In the genomic region with DNA sequence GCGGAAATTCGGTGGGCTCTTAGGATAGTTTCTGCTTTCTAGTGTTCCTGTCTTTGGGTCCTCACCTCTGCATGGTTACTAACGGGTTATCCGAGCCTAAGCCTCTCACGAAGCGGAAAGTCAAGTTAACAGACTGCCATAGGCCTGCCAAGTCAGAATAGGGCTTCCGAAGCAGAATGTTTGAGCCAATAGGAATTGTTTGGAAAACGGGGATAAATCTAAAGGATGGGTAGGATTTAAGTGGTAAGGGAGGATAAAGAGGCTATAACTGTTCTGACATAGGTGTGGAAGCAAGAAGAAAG, we compare ENCODE assay signal across 9 cellular contexts. TPM values are rescaled to one million over a fixed set of nuclear protein-coding genes. Genes with fewer than 3 reads are reported as not detected.
A peak's percentile ranks its signal among the peaks of the same experiment; 100 is the strongest.
DNase-seq lines count a peak whose midpoint lies in the region; ATAC-seq, FAIRE-seq and TF ChIP-seq lines count a peak whose summit lies in the region.
"Had no signal": no experiment of that assay in that cellular context is flagged by ENCODE, and none has a peak within 500 bp of the region (broad histone marks: within the 10 kb centered on the region; RNA-seq: fewer than 3 reads in every experiment).

No MANE protein-coding gene starts in this region.

- H4K20me1 ChIP-seq in GM23338 (replicated peaks; ENCODE audit: insufficient read depth) = no peaks in the 10 kb centered on the region

- peaks cover 3% of the 10 kb centered on the region; the same call in 1 of the 2 replicates for H3F3A ChIP-seq in GM23338 (replicated peaks; ENCODE audit: low read depth)

- H3K27ac Mint-ChIP-seq in GM23338 = peak overlapping the region; percentile 91
- peak overlapping the region; percentile 86 for H3K27ac Mint-ChIP-seq in WTC11
- peak overlapping the region; percentile 57 for H3K27ac Mint-ChIP-seq in glutamatergic neuron (ENCODE audit: unreplicated experiment)

- DNase-seq in GM23338 (ENCODE audit: low spot score) (no peak), WTC11 (ENCODE audit: low spot score) (no peak), glutamatergic neuron (no peak), NCI-H1092 treated with DMSO at 0.1 percent for 48 hours (lab: John Stamatoyannopoulos, UW) (no peak), urothelium cell line (ENCODE audit: low spot score) (no peak)

- POLR2A ChIA-PET in WTC11 (lab: Charles Lee) = interaction anchor here (0.8 to 1.2 kb wide), 3 partner anchors 9 to 52 kb away, joined by 3 read pairs; no protein-coding TSS in a partner anchor

- H3K4me3 ChIP-seq in GM23338 (peak overlapping the region; percentile 96), skeletal muscle tissue (ENCODE audit: low read length in 3 of 3) (peak overlapping the region; percentile 74 to 96 (median 79))

- peak overlapping the region; percentile 99 for H3K4me3 Mint-ChIP-seq in GM23338
- peak overlapping the region; percentile 94 for H3K4me3 Mint-ChIP-seq in WTC11
- peak overlapping the region; percentile 99 for H3K4me3 Mint-ChIP-seq in glutamatergic neuron (ENCODE audit: unreplicated experiment)

- no peaks in the 10 kb centered on the region for H3K9me2 ChIP-seq in GM23338 (ENCODE audit: insufficient read depth)

- FAIRE-seq in urothelium cell line (lab: Jason Lieb, UNC) = no peak

- peaks cover 10% of the 10 kb centered on the region for H3K79me2 ChIP-seq in GM23338 (replicated peaks; ENCODE audit: insufficient read depth)

- H3K4me1 Mint-ChIP-seq in GM23338 (peaks cover 8% of the 10 kb centered on the region; the same call in 2 of the 3 replicates), WTC11 (peaks cover 13% of the 10 kb centered on the region), glutamatergic neuron (ENCODE audit: low read depth, unreplicated experiment) (peaks cover 8% of the 10 kb centered on the region)

- H3K27me3 ChIP-seq in GM23338 (ENCODE audit: insufficient read depth) = no peaks in the 10 kb centered on the region
- no peaks in the 10 kb centered on the region for H3K27me3 ChIP-seq in skeletal muscle tissue (ENCODE audit: control insufficient read depth in 3 of 3, insufficient read depth in 3 of 3, low read length in 3 of 3)

- ATAC-seq in GM23338 = no peak
- ATAC-seq in WTC11 = no peak
- ATAC-seq in HG03571 (IDR thresholded peaks at IDR 0.05; ENCODE audit: unreplicated experiment) = no peak
- no peak for ATAC-seq in HG03045 (IDR thresholded peaks at IDR 0.05; ENCODE audit: unreplicated experiment)

- H3K27ac ChIP-seq in GM23338 (ENCODE audit: low read depth) (peak overlapping the region; percentile 92; the same call in 1 of the 2 replicates), skeletal muscle tissue (ENCODE audit: low read depth, low read length) (peak overlapping the region; percentile 97)

- H3K9me3 Mint-ChIP-seq in GM23338 = no peaks in the 10 kb centered on the region
- H3K9me3 Mint-ChIP-seq in WTC11 = no peaks in the 10 kb centered on the region
- H3K9me3 Mint-ChIP-seq in glutamatergic neuron (ENCODE audit: unreplicated experiment) = no peaks in the 10 kb centered on the region

- H2AFZ ChIP-seq in GM23338 = peak overlapping the region; percentile 100

- peak overlapping the region; percentile 88 to 98 (median 97) for H3K9ac ChIP-seq in skeletal muscle tissue (ENCODE audit: low read depth in 1 of 3, low read length in 3 of 3)

- 0 out of 3 replicates have a peak, but pooled peaks cover 2% of the 10 kb centered on the region for H3K36me3 Mint-ChIP-seq in GM23338 (ENCODE audit: low read depth)
- peaks cover 3% of the 10 kb centered on the region; the same call in 1 of the 2 replicates for H3K36me3 Mint-ChIP-seq in WTC11
- H3K36me3 Mint-ChIP-seq in glutamatergic neuron (ENCODE audit: unreplicated experiment) = no peaks in the 10 kb centered on the region

- CTCF ChIA-PET in WTC11 (lab: Charles Lee) = interaction anchor here (0.8 to 1.6 kb wide), 8 partner anchors 20 to 182 kb away, joined by 3 to 6 read pairs (median 3); no protein-coding TSS in a partner anchor

- H3K36me3 ChIP-seq in GM23338 (ENCODE audit: insufficient read depth) (no peaks in the 10 kb centered on the region), skeletal muscle tissue (ENCODE audit: control insufficient read depth in 3 of 3, insufficient read depth in 3 of 3, low read length in 3 of 3) (peaks cover 2 to 14% (median 14%) of the 10 kb centered on the region in 3 donors)

- H3K27me3 Mint-ChIP-seq in GM23338 (ENCODE audit: insufficient read depth, low read depth, poor library complexity) = peaks cover 7% of the 10 kb centered on the region
- H3K27me3 Mint-ChIP-seq in WTC11 (ENCODE audit: low read depth) = no peaks in the 10 kb centered on the region
- peaks cover 3% of the 10 kb centered on the region for H3K27me3 Mint-ChIP-seq in glutamatergic neuron (ENCODE audit: unreplicated experiment)

- no peaks in the 10 kb centered on the region; the same call in 1 of the 2 replicates for H3K4me1 ChIP-seq in GM23338 (ENCODE audit: insufficient read depth)
- peaks cover 8 to 19% (median 15%) of the 10 kb centered on the region in 3 donors for H3K4me1 ChIP-seq in skeletal muscle tissue (ENCODE audit: control insufficient read depth in 3 of 3, insufficient read depth in 3 of 3, low read length in 3 of 3)

- TF ChIP-seq CTCF in GM23338 (conservative IDR thresholded peaks at IDR 0.05; ENCODE audit: low read depth in 2 of 2) = no peak
- no peak for TF ChIP-seq CTCF in WTC11 (IDR thresholded peaks at IDR 0.05)
- TF ChIP-seq CTCF in glutamatergic neuron (IDR thresholded peaks at IDR 0.05; ENCODE audit: partially characterized antibody, unreplicated experiment) = no peak

- no peaks in the 10 kb centered on the region for H3K9me3 ChIP-seq in skeletal muscle tissue (ENCODE audit: control insufficient read depth in 3 of 3, low read length in 3 of 3)

- H3K4me2 ChIP-seq in GM23338 = peak overlapping the region; percentile 98

TF ChIP-seq in GM23338, 12 proteins besides CTCF, POLR2A, EP300 and RAD21 (continues in another document):
- TF ChIP-seq ZNF331 (CRISPR knock-in tag; IDR thresholded peaks at IDR 0.05; ENCODE audit: low read depth) = no peak
- no peak for TF ChIP-seq EZH2phosphoT487 (IDR thresholded peaks at IDR 0.05; ENCODE audit: unreplicated experiment)
- no peak for TF ChIP-seq NANOG (IDR thresholded peaks at IDR 0.05; ENCODE audit: borderline replicate concordance)
- TF ChIP-seq, protein P1, sequence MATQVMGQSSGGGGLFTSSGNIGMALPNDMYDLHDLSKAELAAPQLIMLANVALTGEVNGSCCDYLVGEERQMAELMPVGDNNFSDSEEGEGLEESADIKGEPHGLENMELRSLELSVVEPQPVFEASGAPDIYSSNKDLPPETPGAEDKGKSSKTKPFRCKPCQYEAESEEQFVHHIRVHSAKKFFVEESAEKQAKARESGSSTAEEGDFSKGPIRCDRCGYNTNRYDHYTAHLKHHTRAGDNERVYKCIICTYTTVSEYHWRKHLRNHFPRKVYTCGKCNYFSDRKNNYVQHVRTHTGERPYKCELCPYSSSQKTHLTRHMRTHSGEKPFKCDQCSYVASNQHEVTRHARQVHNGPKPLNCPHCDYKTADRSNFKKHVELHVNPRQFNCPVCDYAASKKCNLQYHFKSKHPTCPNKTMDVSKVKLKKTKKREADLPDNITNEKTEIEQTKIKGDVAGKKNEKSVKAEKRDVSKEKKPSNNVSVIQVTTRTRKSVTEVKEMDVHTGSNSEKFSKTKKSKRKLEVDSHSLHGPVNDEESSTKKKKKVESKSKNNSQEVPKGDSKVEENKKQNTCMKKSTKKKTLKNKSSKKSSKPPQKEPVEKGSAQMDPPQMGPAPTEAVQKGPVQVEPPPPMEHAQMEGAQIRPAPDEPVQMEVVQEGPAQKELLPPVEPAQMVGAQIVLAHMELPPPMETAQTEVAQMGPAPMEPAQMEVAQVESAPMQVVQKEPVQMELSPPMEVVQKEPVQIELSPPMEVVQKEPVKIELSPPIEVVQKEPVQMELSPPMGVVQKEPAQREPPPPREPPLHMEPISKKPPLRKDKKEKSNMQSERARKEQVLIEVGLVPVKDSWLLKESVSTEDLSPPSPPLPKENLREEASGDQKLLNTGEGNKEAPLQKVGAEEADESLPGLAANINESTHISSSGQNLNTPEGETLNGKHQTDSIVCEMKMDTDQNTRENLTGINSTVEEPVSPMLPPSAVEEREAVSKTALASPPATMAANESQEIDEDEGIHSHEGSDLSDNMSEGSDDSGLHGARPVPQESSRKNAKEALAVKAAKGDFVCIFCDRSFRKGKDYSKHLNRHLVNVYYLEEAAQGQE (IDR thresholded peaks at IDR 0.05; ENCODE audit: unreplicated experiment) = no peak

TF ChIP-seq in WTC11, 78 proteins besides CTCF, POLR2A, EP300 and RAD21 (continues in another document):
- no peak for TF ChIP-seq ZNF138 (CRISPR knock-in tag; conservative IDR thresholded peaks at IDR 0.05)
- TF ChIP-seq IRF2 (CRISPR knock-in tag; IDR thresholded peaks at IDR 0.05; ENCODE audit: borderline replicate concordance, low read depth) = no peak
- no peak for TF ChIP-seq FOXP1 (CRISPR knock-in tag; IDR thresholded peaks at IDR 0.05; ENCODE audit: borderline replicate concordance)
- TF ChIP-seq RELA (CRISPR knock-in tag; IDR thresholded peaks at IDR 0.05; ENCODE audit: borderline replicate concordance) = no peak
- TF ChIP-seq, protein P2, sequence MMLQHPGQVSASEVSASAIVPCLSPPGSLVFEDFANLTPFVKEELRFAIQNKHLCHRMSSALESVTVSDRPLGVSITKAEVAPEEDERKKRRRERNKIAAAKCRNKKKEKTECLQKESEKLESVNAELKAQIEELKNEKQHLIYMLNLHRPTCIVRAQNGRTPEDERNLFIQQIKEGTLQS (CRISPR knock-in tag; conservative IDR thresholded peaks at IDR 0.05) = no peak
- TF ChIP-seq, protein P3, sequence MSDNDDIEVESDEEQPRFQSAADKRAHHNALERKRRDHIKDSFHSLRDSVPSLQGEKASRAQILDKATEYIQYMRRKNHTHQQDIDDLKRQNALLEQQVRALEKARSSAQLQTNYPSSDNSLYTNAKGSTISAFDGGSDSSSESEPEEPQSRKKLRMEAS (CRISPR knock-in tag; IDR thresholded peaks at IDR 0.05) = no peak
- no peak for TF ChIP-seq ZNF263 (CRISPR knock-in tag; IDR thresholded peaks at IDR 0.05; ENCODE audit: low read depth)
- TF ChIP-seq FOXK1 (CRISPR knock-in tag; IDR thresholded peaks at IDR 0.05) = no peak

RNA-seq across cellular contexts. Expression of a gene that starts 0.8 kb away (rescaled TPM):
- 21.1 and 21.2 TPM in 2 replicates for total RNA-seq in GM23338 (2014; rRNA removed; shearing (Covaris generic))
- polyA plus RNA-seq in GM23338 (2016; fragmentation: Nextera tagmentation; extraction: Ambion mirVana) = 21.1 and 21.5 TPM in 2 replicates
- total RNA-seq in WTC11 (2021) = 18.5 to 23.3 TPM (median 22.2 TPM) in 3 replicates
- 13.5 TPM for total RNA-seq in glutamatergic neuron (ENCODE audit: unreplicated experiment)
- 8.9 TPM for total RNA-seq in skeletal muscle tissue

RNA-seq across cellular contexts. Expression of a gene that starts 53.3 kb away (rescaled TPM):
- total RNA-seq in GM23338 (2014; rRNA removed; shearing (Covaris generic)) = 0.89 and 1.1 TPM in 2 replicates
- 11.0 and 14.4 TPM in 2 replicates for polyA plus RNA-seq in GM23338 (2016; fragmentation: Nextera tagmentation; extraction: Ambion mirVana)
- total RNA-seq in WTC11 (2021) (4.6 to 7.3 TPM (median 6.6 TPM) in 3 replicates), glutamatergic neuron (ENCODE audit: unreplicated experiment) (not detected), skeletal muscle tissue (36.5 TPM)
- total RNA-seq: H4 had no signal
